Comparison of ENCODE assay signal across 1 cellular context in genomic region chr14:47020500-47020899, GRCh38.
A peak's percentile ranks its signal among the peaks of the same experiment; 100 is the strongest.
TF ChIP-seq lines count a peak whose summit lies in the region.

No MANE protein-coding gene starts in this region.

TF ChIP-seq in HepG2, 621 proteins besides CTCF, POLR2A, EP300 and RAD21 (continued from another document):
- TF ChIP-seq RAD51 (IDR thresholded peaks at IDR 0.05; ENCODE audit: borderline replicate concordance) (peak; percentile 71; the same call in 1 of the 2 replicates), FOXA1 (IDR thresholded peaks at IDR 0.05) (no peak), FOXA1 (CRISPR knock-in tag; IDR thresholded peaks at IDR 0.05) (no peak)
